Comparison of ENCODE assay signal across 8 cellular contexts in genomic region chr6:53065266-53066058, GRCh38. TPM values are rescaled to one million over a fixed set of nuclear protein-coding genes. Genes with fewer than 3 reads are reported as not detected.
A peak's percentile ranks its signal among the peaks of the same experiment; 100 is the strongest.
DNase-seq lines count a peak whose midpoint lies in the region; ATAC-seq and TF ChIP-seq lines count a peak whose summit lies in the region.

TSS of gene FBXO9 (plus strand) at chr6:53065404. CDS start at chr6:53065790, 386 bp downstream.

- peak; percentile 55 to 73 for DNase-seq in NCI-H2081 (lab: John Stamatoyannopoulos, UW)
- no peak for DNase-seq in NCI-H2081 treated with DMSO at 0.1 percent for 48 hours (lab: John Stamatoyannopoulos, UW)
- DNase-seq in NCI-H1436 treated with DMSO at 0.1 percent for 48 hours (lab: John Stamatoyannopoulos, UW), result peak; percentile 54
- peak; percentile 62 for DNase-seq in activated CD4-positive, alpha-beta T cell treated with anti-CD3 and anti-CD28 coated beads for 1 hour
- peak; percentile 78 for DNase-seq in colonic mucosa
- peak; percentile 82 to 85 (median 85) for DNase-seq in right lobe of liver
- DNase-seq in stimulated activated CD4-positive, alpha-beta T cell treated with anti-CD3 and anti-CD28 coated beads, Interleukin-4, amount 100 ng/mL, for 4 hours, result peak; percentile 73 to 75

- peak within 1 kb of the TSS; percentile 95 to 99 for H3K9ac ChIP-seq in colonic mucosa (ENCODE audit: low read depth in 2 of 2, low read length in 2 of 2)

- WGBS in right lobe of liver (ENCODE audit: insufficient coverage, low coverage, low lambda C conversion rate, missing lambda C conversion rate), result 2% methylated on average over 11 of the region's 77 CpGs

- H3K4me1 ChIP-seq in colonic mucosa, result peaks cover 7% of the 10 kb centered on the region
- H3K4me1 ChIP-seq in right lobe of liver, result peaks cover 0 to 38% (median 6%) of the 10 kb centered on the region in 4 donors

- no peak for TF ChIP-seq CTCF in colonic mucosa (IDR thresholded peaks at IDR 0.05)
- no peak for TF ChIP-seq CTCF in right lobe of liver (IDR thresholded peaks at IDR 0.05)

- no peaks in the 10 kb centered on the region for H3K36me3 ChIP-seq in colonic mucosa
- H3K36me3 ChIP-seq in right lobe of liver, result no peaks in the 10 kb centered on the region

- TF ChIP-seq POLR2A in right lobe of liver (IDR thresholded peaks at IDR 0.05), result peak; percentile 62

- H3K9me3 ChIP-seq in colonic mucosa, result no peaks in the 10 kb centered on the region
- no peaks in the 10 kb centered on the region for H3K9me3 ChIP-seq in right lobe of liver

- ATAC-seq in HG02642 (IDR thresholded peaks at IDR 0.05; ENCODE audit: poor library complexity, unreplicated experiment) (peak; percentile 55), right lobe of liver (peak; percentile 53 to 68 (median 63))

- H3K4me3 ChIP-seq in colonic mucosa (peak within 1 kb of the TSS; percentile 92), right lobe of liver (peak within 1 kb of the TSS; percentile 72 to 93 (median 88))

- H3K27ac ChIP-seq in colonic mucosa (peak within 1 kb of the TSS; percentile 92), right lobe of liver (peak within 1 kb of the TSS; percentile 69 to 90 (median 81))

- H3K27me3 ChIP-seq in colonic mucosa (no peaks in the 10 kb centered on the region), right lobe of liver (no peaks in the 10 kb centered on the region)

- intact Hi-C loops in colonic mucosa (cut with DNase I), result no loop called here
- intact Hi-C loops in right lobe of liver (cut with DNase I), result no loop called here

RNA-seq across cellular contexts. Expression of gene FBXO9, which starts in this region (rescaled TPM):
- total RNA-seq in colonic mucosa (10 to 100 TPM; 49.7 to 57.9 TPM), right lobe of liver (10 to 100 TPM; 24.6 to 78.7 (median 54.1) TPM)
